ENCODE assay signal across 8 cellular contexts in the genomic region with DNA sequence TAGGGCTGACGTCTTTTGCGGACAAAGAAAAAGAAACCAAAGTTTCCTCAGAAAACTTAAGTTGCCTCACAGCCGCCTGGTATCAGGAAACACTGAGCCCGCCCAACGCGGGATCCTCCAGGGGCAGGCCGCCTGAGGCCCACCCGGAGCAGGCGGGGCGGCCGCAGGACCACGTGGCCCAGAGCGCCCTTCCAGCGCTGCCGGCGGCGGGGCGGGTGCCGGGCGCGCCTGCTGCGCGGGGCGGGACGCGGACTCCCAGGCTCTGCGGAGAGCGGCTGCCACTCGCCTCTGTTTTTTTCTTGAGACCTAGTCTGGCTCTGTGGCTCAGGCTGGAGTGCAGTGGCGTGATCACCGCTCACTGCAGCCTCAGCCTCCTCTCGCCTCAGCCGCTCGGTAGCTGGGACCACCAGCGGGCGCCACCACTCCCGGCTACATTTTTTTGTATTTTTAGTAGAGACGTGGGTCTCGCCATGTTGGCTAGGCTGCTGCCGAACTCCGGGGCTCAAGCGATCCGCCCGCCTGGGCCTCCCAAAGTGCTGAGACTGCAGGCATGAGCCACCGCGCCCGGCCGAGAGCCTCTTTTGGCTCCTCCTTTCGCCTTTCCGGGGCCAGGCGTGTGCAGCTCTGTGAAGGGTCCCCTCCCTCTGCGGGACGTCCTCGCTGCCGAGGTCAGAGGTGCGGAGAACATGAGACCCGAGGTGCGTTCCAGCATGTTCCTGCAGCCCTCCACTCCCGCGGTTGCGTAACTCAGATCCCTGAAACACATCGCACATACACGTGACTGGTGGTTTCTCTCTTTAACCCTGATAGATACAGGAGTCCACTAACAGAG. TPM values are rescaled to one million over a fixed set of nuclear protein-coding genes. Genes with fewer than 3 reads are reported as not detected.
DNase-seq lines count a peak whose midpoint lies in the region; ATAC-seq and TF ChIP-seq lines count a peak whose summit lies in the region.

No MANE protein-coding gene starts in this region.

- H3K27ac ChIP-seq in CD4-positive, alpha-beta T cell (ENCODE audit: low read depth, low read length) = peak overlapping the region; percentile 85
- H3K27ac ChIP-seq in esophagus muscularis mucosa (replicated peaks in 1 of 4) (peak overlapping the region; percentile 92 to 99 (median 98)), muscle layer of colon (ENCODE audit: low read depth, low read length) (peak overlapping the region; percentile 93)

- H3K4me1 Mint-ChIP-seq in CD4-positive, alpha-beta T cell (ENCODE audit: low read depth) = peaks cover 39% of the 10 kb centered on the region
- H3K4me1 Mint-ChIP-seq in stimulated activated effector memory CD8-positive, alpha-beta T cell treated with anti-CD3 and anti-CD28 coated beads, Interleukin-12 subunit alpha, Interleukin-12 subunit beta, amount 100 ng/mL, for 72 hours = peaks cover 38% of the 10 kb centered on the region

- no peak for TF ChIP-seq EP300 in esophagus muscularis mucosa (IDR thresholded peaks at IDR 0.05)

- peak; percentile 85 for ATAC-seq in CD4-positive, alpha-beta T cell (ENCODE audit: poor library complexity)
- ATAC-seq in HG03439 (IDR thresholded peaks at IDR 0.05; ENCODE audit: unreplicated experiment) = peak; percentile 87
- peak; percentile 92 for ATAC-seq in stimulated activated effector memory CD8-positive, alpha-beta T cell treated with anti-CD3 and anti-CD28 coated beads, Interleukin-12 subunit alpha, Interleukin-12 subunit beta, amount 100 ng/mL, for 72 hours

- H3K27ac Mint-ChIP-seq in CD4-positive, alpha-beta T cell = peak overlapping the region; percentile 92
- H3K27ac Mint-ChIP-seq in stimulated activated effector memory CD8-positive, alpha-beta T cell treated with anti-CD3 and anti-CD28 coated beads, Interleukin-12 subunit alpha, Interleukin-12 subunit beta, amount 100 ng/mL, for 72 hours = peak overlapping the region; percentile 96

- no peaks in the 10 kb centered on the region for H3K27me3 Mint-ChIP-seq in CD4-positive, alpha-beta T cell

- no peaks in the 10 kb centered on the region for H3K27me3 ChIP-seq in CD4-positive, alpha-beta T cell (ENCODE audit: control insufficient read depth, insufficient read depth, low read length)
- H3K27me3 ChIP-seq in esophagus muscularis mucosa = no peaks in the 10 kb centered on the region
- no peaks in the 10 kb centered on the region for H3K27me3 ChIP-seq in muscle layer of colon (ENCODE audit: control insufficient read depth in 1 of 2, insufficient read depth in 2 of 2, low read length in 2 of 2)

- peak; percentile 30 for TF ChIP-seq CTCF in CD4-positive, alpha-beta T cell (IDR thresholded peaks at IDR 0.05)
- peak in 1 of 3 experiments; percentile 16 for TF ChIP-seq CTCF in esophagus muscularis mucosa (IDR thresholded peaks at IDR 0.05)

- H3K9me3 Mint-ChIP-seq in CD4-positive, alpha-beta T cell = no peaks in the 10 kb centered on the region
- no peaks in the 10 kb centered on the region for H3K9me3 Mint-ChIP-seq in stimulated activated effector memory CD8-positive, alpha-beta T cell treated with anti-CD3 and anti-CD28 coated beads, Interleukin-12 subunit alpha, Interleukin-12 subunit beta, amount 100 ng/mL, for 72 hours

- intact Hi-C loops in CD4-positive, alpha-beta T cell (cut with DNase I, micrococcal nuclease) = loop anchor here (1.0 to 2.0 kb wide), 3 partner anchors 11 to 16 kb away; partner anchors contain the start of genes HNRNPF (in 1 of the 2) and ZNF487 (in 1 of the 2)
- intact Hi-C loops in esophagus muscularis mucosa (cut with DNase I) = loop anchor here (1.0 kb wide), 1 partner anchor 15 kb away; no protein-coding TSS in a partner anchor

- peak; percentile 54 to 85 (median 67) for DNase-seq in CD4-positive, alpha-beta T cell
- peak; percentile 53 for DNase-seq in GM19240 (ENCODE audit: insufficient read length, low spot score)
- DNase-seq in OCI-M1 (lab: John Stamatoyannopoulos, UW) = peak; percentile 96
- DNase-seq in activated T-cell treated with anti-CD3 and anti-CD28 coated beads, Interleukin-2, amount 50 U/mL, for 48 hours = peak; percentile 87 to 91
- DNase-seq in esophagus muscularis mucosa (ENCODE audit: extremely low spot score) = peak; percentile 96
- DNase-seq in stimulated activated effector memory CD8-positive, alpha-beta T cell treated with anti-CD3 and anti-CD28 coated beads, Interleukin-12 subunit alpha, Interleukin-12 subunit beta, amount 100 ng/mL, for 72 hours (ENCODE audit: low spot score in 2 of 2) = peak; percentile 66 to 89

- H3K36me3 ChIP-seq in esophagus muscularis mucosa (no peaks in the 10 kb centered on the region), muscle layer of colon (ENCODE audit: insufficient read depth, low read length) (no peaks in the 10 kb centered on the region)

- H3K4me3 ChIP-seq in esophagus muscularis mucosa (peak overlapping the region; percentile 59 to 70 (median 68)), muscle layer of colon (ENCODE audit: low read depth in 1 of 2, low read length in 2 of 2) (peak overlapping the region; percentile 41 to 68)

- CTCF ChIA-PET in CD4-positive, alpha-beta T cell (lab: Charles Lee) = interaction anchor here (1.5 kb wide), 1 partner anchor 17 kb away, joined by 3 read pairs; the partner anchor contains the start of gene ZNF487

- H3K9me3 ChIP-seq in CD4-positive, alpha-beta T cell (ENCODE audit: control insufficient read depth, low read length) = no peaks in the 10 kb centered on the region
- no peaks in the 10 kb centered on the region for H3K9me3 ChIP-seq in esophagus muscularis mucosa
- H3K9me3 ChIP-seq in muscle layer of colon (ENCODE audit: low read length) = no peaks in the 10 kb centered on the region

- H3K4me1 ChIP-seq in esophagus muscularis mucosa = peaks cover 12 to 23% (median 19%) of the 10 kb centered on the region in 4 donors
- peaks cover 12% of the 10 kb centered on the region for H3K4me1 ChIP-seq in muscle layer of colon (ENCODE audit: insufficient read depth, low read length)

- peak overlapping the region; percentile 86 for H3K9ac ChIP-seq in muscle layer of colon (ENCODE audit: low read length)

- POLR2A ChIA-PET in CD4-positive, alpha-beta T cell (lab: Charles Lee) = interaction anchor here (0.6 to 3.9 kb wide), 13 partner anchors 9 to 282 kb away, joined by 3 to 56 read pairs (median 4); partner anchors contain the start of genes HNRNPF and ZNF487

- WGBS in esophagus muscularis mucosa = under 1% methylated on average over 32 of the region's 63 CpGs

- no peaks in the 10 kb centered on the region for H3K36me3 Mint-ChIP-seq in CD4-positive, alpha-beta T cell (ENCODE audit: low read depth)
- H3K36me3 Mint-ChIP-seq in stimulated activated effector memory CD8-positive, alpha-beta T cell treated with anti-CD3 and anti-CD28 coated beads, Interleukin-12 subunit alpha, Interleukin-12 subunit beta, amount 100 ng/mL, for 72 hours = peaks cover 14% of the 10 kb centered on the region

- peak; percentile 73 for TF ChIP-seq POLR2A in esophagus muscularis mucosa (IDR thresholded peaks at IDR 0.05; ENCODE audit: low read depth)

- H3K4me3 Mint-ChIP-seq in CD4-positive, alpha-beta T cell = peak overlapping the region; percentile 91
- H3K4me3 Mint-ChIP-seq in stimulated activated effector memory CD8-positive, alpha-beta T cell treated with anti-CD3 and anti-CD28 coated beads, Interleukin-12 subunit alpha, Interleukin-12 subunit beta, amount 100 ng/mL, for 72 hours = peak overlapping the region; percentile 93

RNA-seq across cellular contexts. Expression of gene HNRNPF, which starts 11.6 kb away (rescaled TPM):
- total RNA-seq in CD4-positive, alpha-beta T cell = 10 to 100 TPM; 86.5 to 87.9 TPM
- total RNA-seq in esophagus muscularis mucosa = 100 to 1,000 TPM; 113 to 243 (median 176) TPM

RNA-seq across cellular contexts. Expression of gene ZNF487, which starts 16.3 kb away (rescaled TPM):
- 1 to 10 TPM; 7.5 to 8.5 TPM for total RNA-seq in CD4-positive, alpha-beta T cell
- 10 to 100 TPM in 1 of 4 donors, 1 to 10 TPM in 3; 9.1 to 10.1 (median 10.0) TPM for total RNA-seq in esophagus muscularis mucosa

RNA-seq across cellular contexts. Expression of gene FXYD4, which starts 49.1 kb away (rescaled TPM):
- total RNA-seq in CD4-positive, alpha-beta T cell = not detected
- not detected for total RNA-seq in esophagus muscularis mucosa

Comparison
In these comparisons a context has a peak if more than half of its experiments do, and no peak if none do; other contexts are left out.
1. Peak in every context shown above with its lines: DNase-seq, ATAC-seq, H3K4me3 ChIP-seq and H3K27ac ChIP-seq.